Comparison of ENCODE assay signal across 9 cellular contexts in genomic region chr10:93815304-93816091, GRCh38. TPM values are rescaled to one million over a fixed set of nuclear protein-coding genes. Genes with fewer than 3 reads are reported as not detected.
DNase-seq lines count a peak whose midpoint lies in the region; ATAC-seq and TF ChIP-seq lines count a peak whose summit lies in the region.
"Had no signal": no experiment of that assay in that cellular context is flagged by ENCODE, and none has a peak within 500 bp of the region (broad histone marks: within the 10 kb centered on the region; RNA-seq: fewer than 3 reads in every experiment).

No MANE protein-coding gene starts in this region.

- H4K20me1 ChIP-seq in osteoblast (ENCODE audit: insufficient read depth, low read length), result no peaks in the 10 kb centered on the region

- H3K4me1 ChIP-seq in osteoblast (ENCODE audit: insufficient read depth, low read length), result peaks cover 32% of the 10 kb centered on the region

- intact Hi-C loops in activated CD8-positive, alpha-beta T cell treated with anti-CD3 and anti-CD28 coated beads for 36 hours (cut with micrococcal nuclease), result loop anchor here (10.0 kb wide), 1 partner anchor 271 kb away; no protein-coding TSS in a partner anchor

- H3K4me3 ChIP-seq in osteoblast (ENCODE audit: insufficient read depth, low read length), result no peak overlapping the region

- TF ChIP-seq CTCF in osteoblast (IDR thresholded peaks at IDR 0.05; ENCODE audit: extremely low read depth, low read depth, low read length), result no peak
- TF ChIP-seq CTCF in activated CD8-positive, alpha-beta T cell treated with anti-CD3 and anti-CD28 coated beads for 36 hours (IDR thresholded peaks at IDR 0.05), result no peak

- no peaks in the 10 kb centered on the region for H3K9me3 Mint-ChIP-seq in activated CD8-positive, alpha-beta T cell treated with anti-CD3 and anti-CD28 coated beads for 36 hours
- H3K9me3 Mint-ChIP-seq in T-helper 2 cell treated with Interferon-gamma antibody and Interleukin-4, amounts not matched to agents 5 μg/mL and 100 μg/mL, for 36 hours, result no peaks in the 10 kb centered on the region

- no peak for ATAC-seq in activated CD8-positive, alpha-beta T cell treated with anti-CD3 and anti-CD28 coated beads for 36 hours
- no peak for ATAC-seq in HG03135 (IDR thresholded peaks at IDR 0.05; ENCODE audit: unreplicated experiment)

- POLR2A ChIA-PET in activated CD8-positive, alpha-beta T cell treated with anti-CD3 and anti-CD28 coated beads for 36 hours (lab: Charles Lee), result no interaction called here

- peak overlapping the region; percentile 68 for H3K4me2 ChIP-seq in osteoblast (ENCODE audit: insufficient read depth, low read length)

- no peaks in the 10 kb centered on the region for H3K4me1 Mint-ChIP-seq in activated CD8-positive, alpha-beta T cell treated with anti-CD3 and anti-CD28 coated beads for 36 hours (ENCODE audit: low read depth)
- H3K4me1 Mint-ChIP-seq in T-helper 2 cell treated with Interferon-gamma antibody and Interleukin-4, amounts not matched to agents 5 μg/mL and 100 μg/mL, for 36 hours (ENCODE audit: low read depth), result no peaks in the 10 kb centered on the region

- H3K27ac ChIP-seq in osteoblast (ENCODE audit: low read depth, low read length), result no peak overlapping the region

- in situ Hi-C loops in G401 (cut with HindIII; ENCODE audit: low sequenced_read_pairs), result no loop called here

- CTCF ChIA-PET in activated CD8-positive, alpha-beta T cell treated with anti-CD3 and anti-CD28 coated beads for 36 hours (lab: Charles Lee), result interaction anchor here (0.6 to 1.4 kb wide), 11 partner anchors 8 to 629 kb away, joined by 3 to 5 read pairs (median 3); no protein-coding TSS in a partner anchor

- H2AFZ ChIP-seq in osteoblast (ENCODE audit: low read length), result peak overlapping the region; percentile 85

- peaks cover 43% of the 10 kb centered on the region for H3K27me3 Mint-ChIP-seq in activated CD8-positive, alpha-beta T cell treated with anti-CD3 and anti-CD28 coated beads for 36 hours
- H3K27me3 Mint-ChIP-seq in T-helper 2 cell treated with Interferon-gamma antibody and Interleukin-4, amounts not matched to agents 5 μg/mL and 100 μg/mL, for 36 hours (ENCODE audit: low read depth), result peaks cover 27% of the 10 kb centered on the region

- no peaks in the 10 kb centered on the region for H3K79me2 ChIP-seq in osteoblast (ENCODE audit: insufficient read depth, low read length)

- H3K27ac Mint-ChIP-seq in activated CD8-positive, alpha-beta T cell treated with anti-CD3 and anti-CD28 coated beads for 36 hours, result no peak overlapping the region
- no peak overlapping the region for H3K27ac Mint-ChIP-seq in T-helper 2 cell treated with Interferon-gamma antibody and Interleukin-4, amounts not matched to agents 5 μg/mL and 100 μg/mL, for 36 hours

- peak; percentile 72 for DNase-seq in G401 (ENCODE audit: low spot score)
- DNase-seq in NCI-H1092 treated with DMSO at 0.1 percent for 48 hours (lab: John Stamatoyannopoulos, UW), result peak; percentile 58
- peak; percentile 38 for DNase-seq in dedifferentiated amniotic fluid mesenchymal stem cell (ENCODE audit: extremely low spot score)
- no peak for DNase-seq in osteoblast (ENCODE audit: insufficient read length, low spot score, missing footprints)
- DNase-seq in GM19240 (ENCODE audit: insufficient read length, low spot score), result no peak
- no peak for DNase-seq in activated CD8-positive, alpha-beta T cell treated with anti-CD3 and anti-CD28 coated beads for 36 hours
- no peak for DNase-seq in T-helper 2 cell treated with Interferon-gamma antibody and Interleukin-4, amounts not matched to agents 5 μg/mL and 100 μg/mL, for 36 hours (ENCODE audit: low spot score)

- no peaks in the 10 kb centered on the region for H3K9me3 ChIP-seq in osteoblast (ENCODE audit: low read depth, low read length)

- H3K4me3 Mint-ChIP-seq in activated CD8-positive, alpha-beta T cell treated with anti-CD3 and anti-CD28 coated beads for 36 hours, result no peak overlapping the region
- no peak overlapping the region for H3K4me3 Mint-ChIP-seq in T-helper 2 cell treated with Interferon-gamma antibody and Interleukin-4, amounts not matched to agents 5 μg/mL and 100 μg/mL, for 36 hours

- H3K36me3 Mint-ChIP-seq in activated CD8-positive, alpha-beta T cell treated with anti-CD3 and anti-CD28 coated beads for 36 hours (ENCODE audit: low read depth), result no peaks in the 10 kb centered on the region
- H3K36me3 Mint-ChIP-seq in T-helper 2 cell treated with Interferon-gamma antibody and Interleukin-4, amounts not matched to agents 5 μg/mL and 100 μg/mL, for 36 hours (ENCODE audit: low read depth), result no peaks in the 10 kb centered on the region

- peaks cover 11% of the 10 kb centered on the region for H3K27me3 ChIP-seq in osteoblast (ENCODE audit: insufficient read depth, low read length)

- no peaks in the 10 kb centered on the region for H3K36me3 ChIP-seq in osteoblast (ENCODE audit: insufficient read depth, low read length)

RNA-seq across cellular contexts. Expression of gene LGI1, which starts 57.8 kb away (rescaled TPM):
- 71.8 and 92.7 TPM in 2 replicates for total RNA-seq in G401 (2014; rRNA removed; shearing (Covaris generic))
- 0.29 TPM in 1 of 2 replicates, not detected in the other for total RNA-seq in osteoblast
- not detected for total RNA-seq in activated CD8-positive, alpha-beta T cell treated with anti-CD3 and anti-CD28 coated beads for 36 hours
- total RNA-seq: T-helper 2 cell treated with Interferon-gamma antibody and Interleukin-4, amounts not matched to agents 100 ng/mL and 5 ng/mL, for 36 hours had no signal

Comparison
In these comparisons a context has a peak if more than half of its experiments do, and no peak if none do; other contexts are left out.
1. DNase-seq: peak in G401 (single experiment), NCI-H1092 treated with DMSO at 0.1 percent for 48 hours (single experiment) and dedifferentiated amniotic fluid mesenchymal stem cell (single experiment); none in osteoblast (single experiment), GM19240 (single experiment), activated CD8-positive, alpha-beta T cell treated with anti-CD3 and anti-CD28 coated beads for 36 hours (single experiment) and T-helper 2 cell treated with Interferon-gamma antibody and Interleukin-4, amounts not matched to agents 5 μg/mL and 100 μg/mL, for 36 hours (single experiment).
2. RNA of gene LGI1, which starts 57.8 kb away (total RNA-seq): 71.8 to 92.7 TPM in G401; 0.29 TPM in osteoblast and not detected in activated CD8-positive, alpha-beta T cell treated with anti-CD3 and anti-CD28 coated beads for 36 hours; every median in the first group is over 10 times any median in the second.